In the genomic region with DNA sequence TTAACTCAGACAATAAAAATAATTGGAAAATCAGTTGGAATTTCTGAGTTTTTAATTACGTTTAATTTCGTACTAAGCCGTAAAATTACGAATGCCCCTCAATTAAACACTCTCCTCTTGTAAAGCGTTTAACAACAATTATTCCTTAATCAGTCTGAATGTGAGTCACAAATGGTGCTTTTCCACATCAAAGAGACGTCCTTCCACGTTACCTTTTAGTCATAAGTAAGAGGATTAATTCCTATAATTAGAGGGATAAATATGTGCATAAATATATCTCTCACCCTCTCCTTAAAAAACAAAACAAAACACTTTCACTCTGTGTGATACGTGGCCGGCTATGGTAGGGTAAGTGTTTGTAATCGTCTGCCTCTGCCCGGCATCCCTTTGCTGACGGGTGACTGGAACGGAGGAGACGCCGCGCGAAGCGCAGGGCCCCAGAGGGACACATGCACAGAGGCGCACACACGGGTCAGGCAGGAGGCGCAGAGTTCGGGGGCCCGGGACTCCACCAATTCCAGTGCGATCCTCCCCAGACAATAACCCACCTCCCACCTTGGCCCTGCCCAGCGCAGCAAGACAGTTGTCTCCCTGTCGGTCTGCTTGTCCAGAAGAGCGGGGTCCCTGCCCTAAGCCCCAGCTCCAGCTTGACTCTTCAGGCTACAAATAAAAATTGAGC, we compare ENCODE assay signal across 8 cellular contexts. TPM values are rescaled to one million over a fixed set of nuclear protein-coding genes. Genes with fewer than 3 reads are reported as not detected.
DNase-seq lines count a peak whose midpoint lies in the region; ATAC-seq, FAIRE-seq and TF ChIP-seq lines count a peak whose summit lies in the region.

No MANE protein-coding gene starts in this region.

- BruUV-seq in K562 (replicated peaks; lab: Mats Ljungman, UMichigan), result no TSS peak

- peaks cover 16% of the 10 kb centered on the region for H3K4me1 Mint-ChIP-seq in activated CD4-positive, alpha-beta T cell treated with anti-CD3 and anti-CD28 coated beads for 36 hours

- H3K27ac ChIP-seq in K562 (ENCODE audit: extremely low read depth, low read depth, low read length) (no peak overlapping the region), smooth muscle cell (ENCODE audit: low read depth) (peak overlapping the region; percentile 1)

- intact Hi-C loops in K562 (cut with micrococcal nuclease), result loop anchor here (5.0 to 10.0 kb wide), 2 partner anchors 165 to 608 kb away; no protein-coding TSS in a partner anchor
- intact Hi-C loops in activated CD4-positive, alpha-beta T cell treated with anti-CD3 and anti-CD28 coated beads for 36 hours (cut with DNase I, micrococcal nuclease), result loop anchor here in 1 of 2 experiments (10.0 kb wide), 1 partner anchor 605 kb away; no protein-coding TSS in a partner anchor

- no peak for TF ChIP-seq CTCF in K562 (IDR thresholded peaks at IDR 0.05 in 2 of 3, conservative IDR thresholded peaks at IDR 0.05 in 1 of 3; ENCODE audit: insufficient read depth in 2 of 3, low read depth in 1 of 3, low read length in 3 of 3)
- no peak for TF ChIP-seq CTCF in smooth muscle cell (IDR thresholded peaks at IDR 0.05; ENCODE audit: borderline replicate concordance, insufficient read depth, poor library complexity, severe bottlenecking)
- no peak for TF ChIP-seq CTCF in GM10248 (IDR thresholded peaks at IDR 0.05; ENCODE audit: control extremely low read depth, extremely low read depth, low read depth, missing control alignments)

- H3K27me3 ChIP-seq in K562 (ENCODE audit: control insufficient read depth in 2 of 2, insufficient read depth in 2 of 2, low read length in 2 of 2) (no peaks in the 10 kb centered on the region), smooth muscle cell (ENCODE audit: low read depth) (peaks cover 33% of the 10 kb centered on the region)

- ATAC-seq in K562, result peak; percentile 20; the same call in 2 of the 3 replicates
- no peak for ATAC-seq in activated CD4-positive, alpha-beta T cell treated with anti-CD3 and anti-CD28 coated beads for 36 hours

- FAIRE-seq in K562 (lab: Jason Lieb, UNC), result no peak

- H3K4me2 ChIP-seq in K562 (ENCODE audit: insufficient read depth, low read length) (peak overlapping the region; percentile 73), smooth muscle cell (peak overlapping the region; percentile 90)

- no peaks in the 10 kb centered on the region for H3K9me1 ChIP-seq in K562 (ENCODE audit: control insufficient read depth, insufficient read depth, low read length)

- no peak for TF ChIP-seq RAD21 in K562 (CRISPR knock-in tag; conservative IDR thresholded peaks at IDR 0.05 in 1 of 2, IDR thresholded peaks at IDR 0.05 in 1 of 2)

- CTCF ChIA-PET in K562 (lab: Yijun Ruan, JAX; ENCODE audit: low intra/inter-chr PET ratio), result no interaction called here
- CTCF ChIA-PET in activated CD4-positive, alpha-beta T cell treated with anti-CD3 and anti-CD28 coated beads for 36 hours (lab: Charles Lee), result interaction anchor here (1.2 kb wide), 2 partner anchors 14 to 25 kb away, joined by 3 read pairs; no protein-coding TSS in a partner anchor
- CTCF ChIA-PET in GM10248 (lab: Yijun Ruan, JAX), result interaction anchor here (0.9 to 1.7 kb wide), 2 partner anchors 227 to 608 kb away, joined by 6 to 9 read pairs; no protein-coding TSS in a partner anchor

- in situ Hi-C loops in K562 (cut with MboI), result loop anchor here (10.0 to 25.0 kb wide), 2 partner anchors 225 to 1573 kb away; partner anchors contain the start of gene DPH6

- H3K4me1 ChIP-seq in K562 (replicated peaks in 1 of 2; ENCODE audit: control insufficient read depth in 2 of 2, insufficient read depth in 2 of 2, low read length in 2 of 2), result peaks cover 3 to 11% of the 10 kb centered on the region in 2 experiments; a peak in 3 of 5 replicates
- peaks cover 35% of the 10 kb centered on the region for H3K4me1 ChIP-seq in smooth muscle cell (ENCODE audit: low read depth)

- H3K27me3 Mint-ChIP-seq in activated CD4-positive, alpha-beta T cell treated with anti-CD3 and anti-CD28 coated beads for 36 hours, result peaks cover 79% of the 10 kb centered on the region

- no peaks in the 10 kb centered on the region for H3K9me3 ChIP-seq in K562 (replicated peaks; ENCODE audit: control insufficient read depth, insufficient read depth, low read depth, low read length)
- H3K9me3 ChIP-seq in smooth muscle cell (replicated peaks; ENCODE audit: low read depth), result no peaks in the 10 kb centered on the region

- POLR2A ChIA-PET in K562 (lab: Yijun Ruan, JAX) (interaction anchor here (0.6 to 1.1 kb wide), 2 partner anchors 9 to 520 kb away, joined by 3 to 5 read pairs; no protein-coding TSS in a partner anchor), GM10248 (lab: Yijun Ruan, JAX) (no interaction called here)
- POLR2A ChIA-PET in activated CD4-positive, alpha-beta T cell treated with anti-CD3 and anti-CD28 coated beads for 36 hours (lab: Charles Lee), result no interaction called here

- TF ChIP-seq POLR2A in K562 (conservative IDR thresholded peaks at IDR 0.05), result no peak

- H3F3A ChIP-seq in smooth muscle cell (ENCODE audit: low read depth), result peaks cover 9% of the 10 kb centered on the region

- H3K36me3 ChIP-seq in K562 (ENCODE audit: control insufficient read depth, insufficient read depth, low read length) (no peaks in the 10 kb centered on the region), smooth muscle cell (ENCODE audit: low read depth) (no peaks in the 10 kb centered on the region)

- H2AFZ ChIP-seq in K562 (ENCODE audit: low read depth, low read length) (peak overlapping the region; percentile 88), smooth muscle cell (ENCODE audit: low read depth) (peak overlapping the region; percentile 82)

- no peak overlapping the region for H3K4me3 ChIP-seq in K562
- H3K4me3 ChIP-seq in smooth muscle cell, result peak overlapping the region; percentile 53

- TF ChIP-seq EP300 in K562 (IDR thresholded peaks at IDR 0.05; ENCODE audit: low read length), result no peak

- 86% methylated on average over 19 of the region's 27 CpGs for WGBS in K562 (ENCODE audit: insufficient coverage, low coverage, missing lambda C conversion rate)
- WGBS in smooth muscle cell (ENCODE audit: low lambda C conversion rate), result under 1% methylated on average over 27 of the region's 27 CpGs

- H3K9ac ChIP-seq in K562 (ENCODE audit: insufficient read depth in 1 of 2, low read depth in 2 of 2, low read length in 2 of 2) (peak overlapping the region; percentile 61 to 89; a peak in 2 of 4 replicates), smooth muscle cell (ENCODE audit: low read depth) (peak overlapping the region; percentile 8)

- H3K79me2 ChIP-seq in K562 (ENCODE audit: control insufficient read depth, insufficient read depth, low read length) (no peaks in the 10 kb centered on the region), smooth muscle cell (ENCODE audit: low read depth) (no peaks in the 10 kb centered on the region)

- no peak overlapping the region for H3K4me3 Mint-ChIP-seq in activated CD4-positive, alpha-beta T cell treated with anti-CD3 and anti-CD28 coated beads for 36 hours

- H3K27ac Mint-ChIP-seq in activated CD4-positive, alpha-beta T cell treated with anti-CD3 and anti-CD28 coated beads for 36 hours, result no peak overlapping the region

- DNase-seq in HT-29 (ENCODE audit: low spot score), result peak; percentile 66
- no peak for DNase-seq in K562 (ENCODE audit: extremely low read depth in 1 of 4, low spot score in 3 of 4)
- DNase-seq in islet precursor cell, result peak; percentile 87
- no peak for DNase-seq in smooth muscle cell (lab: John Stamatoyannopoulos, UW; ENCODE audit: unreplicated experiment)
- no peak for DNase-seq in DMS153 treated with DMSO at 0.1 percent for 48 hours (lab: John Stamatoyannopoulos, UW; ENCODE audit: unreplicated experiment)
- no peak for DNase-seq in activated CD4-positive, alpha-beta T cell treated with anti-CD3 and anti-CD28 coated beads for 36 hours
- no peak for DNase-seq in effector CD4-positive, alpha-beta T cell
- no peak for DNase-seq in GM10248 (ENCODE audit: extremely low spot score)

- peaks cover 2% of the 10 kb centered on the region for H3K36me3 Mint-ChIP-seq in activated CD4-positive, alpha-beta T cell treated with anti-CD3 and anti-CD28 coated beads for 36 hours (ENCODE audit: low read depth)

- H3K9me3 Mint-ChIP-seq in activated CD4-positive, alpha-beta T cell treated with anti-CD3 and anti-CD28 coated beads for 36 hours (ENCODE audit: low read depth), result peaks cover 7% of the 10 kb centered on the region

- H4K20me1 ChIP-seq in K562 (replicated peaks; ENCODE audit: control insufficient read depth, insufficient read depth, low read length) (no peaks in the 10 kb centered on the region), smooth muscle cell (ENCODE audit: low read depth) (no peaks in the 10 kb centered on the region)

TF ChIP-seq in K562, 482 proteins besides CTCF, POLR2A, EP300 and RAD21 (continues in another document):
- no peak for TF ChIP-seq ZNF717 (CRISPR knock-in tag; IDR thresholded peaks at IDR 0.05)
- no peak for TF ChIP-seq GATAD2B (IDR thresholded peaks at IDR 0.05; ENCODE audit: borderline replicate concordance)
- TF ChIP-seq PRMT5 (CRISPR knock-in tag; IDR thresholded peaks at IDR 0.05), result no peak

RNA-seq across cellular contexts. Expression of gene MEIS2, which starts 9.7 kb away (rescaled TPM):
- 50.1 and 59.3 TPM in 2 replicates for total RNA-seq in HT-29 (2014; rRNA removed; shearing (Covaris generic))
- total RNA-seq in K562 (2011; cell fraction: chromatin; rRNA removed; ENCODE audit: low replicate concordance), result 81.4 and 111 TPM in 2 replicates
- 43.4 and 50.3 TPM in 2 replicates for total RNA-seq in K562 (2011; cell fraction: nucleolus; rRNA removed)
- 69.0 and 74.6 TPM in 2 replicates for total RNA-seq in K562 (2011; cell fraction: nucleoplasm; rRNA removed)
- total RNA-seq in K562 (2014; rRNA removed), result 22.3 and 34.4 TPM in 2 replicates
- total RNA-seq in K562 (2014; rRNA removed; fragmentation: Illumina TruSeq; extraction: Trizol), result 24.6 and 31.2 TPM in 2 replicates
- 41.0 and 45.8 TPM in 2 replicates for total RNA-seq in K562 (2015; rRNA removed; fragmentation: Illumina TruSeq; extraction: Trizol)
- 34.3 and 34.9 TPM in 2 replicates for total RNA-seq in K562 (2021)
- polyA plus RNA-seq in K562 (2011; rRNA removed), result 15.3 and 21.1 TPM in 2 replicates
- polyA plus RNA-seq in K562 (2011; cell fraction: cytosol; rRNA removed), result 19.4 and 28.6 TPM in 2 replicates
- polyA plus RNA-seq in K562 (2011; cell fraction: nucleus; rRNA removed), result 43.0 and 54.5 TPM in 2 replicates
- polyA plus RNA-seq in K562 (2012), result 29.1 and 37.1 TPM in 2 replicates
- 51.5 and 64.2 TPM in 2 replicates for polyA plus RNA-seq in K562 (2014; fragmentation: Illumina TruSeq; extraction: Trizol)
- polyA plus RNA-seq in K562 (2014; fragmentation: Nextera tagmentation; extraction: Ambion mirVana), result 1 to 10 TPM; 7.5 to 8.4 TPM
- 21.2 and 26.8 TPM in 2 replicates for polyA plus RNA-seq in K562 (2014; rRNA removed)
- 49.8 and 57.7 TPM in 2 replicates for polyA minus RNA-seq in K562 (2011; rRNA and poly(A)+ RNA removed)
- 8.4 and 8.6 TPM in 2 replicates for polyA minus RNA-seq in K562 (2011; cell fraction: cytosol; rRNA and poly(A)+ RNA removed)
- 81.6 and 103 TPM in 2 replicates for polyA minus RNA-seq in K562 (2011; cell fraction: nucleus; rRNA and poly(A)+ RNA removed)
- 18.8 and 33.4 TPM in 2 replicates for total RNA-seq in smooth muscle cell
- polyA plus RNA-seq in smooth muscle cell, result 13.0 and 16.7 TPM in 2 replicates
- total RNA-seq in activated CD4-positive, alpha-beta T cell treated with anti-CD3 and anti-CD28 coated beads for 36 hours, result not detected

Comparison
In these comparisons a context has a peak if more than half of its experiments do, and no peak if none do; other contexts are left out.
1. DNase-seq: peak in HT-29 (single experiment) and islet precursor cell (single experiment); none in K562 (0 of 4), smooth muscle cell (single experiment), DMS153 treated with DMSO at 0.1 percent for 48 hours (single experiment), activated CD4-positive, alpha-beta T cell treated with anti-CD3 and anti-CD28 coated beads for 36 hours (single experiment), effector CD4-positive, alpha-beta T cell (single experiment) and GM10248 (single experiment).
2. RNA of gene MEIS2, which starts 9.7 kb away (total RNA-seq): 50.1 to 59.3 TPM in HT-29, 22.3 to 111 TPM in K562 and 18.8 to 33.4 TPM in smooth muscle cell; not detected in activated CD4-positive, alpha-beta T cell treated with anti-CD3 and anti-CD28 coated beads for 36 hours; every median in the first group is over 10 times any median in the second.